Comparison of ENCODE assay signal across 7 cellular contexts in the genomic region with DNA sequence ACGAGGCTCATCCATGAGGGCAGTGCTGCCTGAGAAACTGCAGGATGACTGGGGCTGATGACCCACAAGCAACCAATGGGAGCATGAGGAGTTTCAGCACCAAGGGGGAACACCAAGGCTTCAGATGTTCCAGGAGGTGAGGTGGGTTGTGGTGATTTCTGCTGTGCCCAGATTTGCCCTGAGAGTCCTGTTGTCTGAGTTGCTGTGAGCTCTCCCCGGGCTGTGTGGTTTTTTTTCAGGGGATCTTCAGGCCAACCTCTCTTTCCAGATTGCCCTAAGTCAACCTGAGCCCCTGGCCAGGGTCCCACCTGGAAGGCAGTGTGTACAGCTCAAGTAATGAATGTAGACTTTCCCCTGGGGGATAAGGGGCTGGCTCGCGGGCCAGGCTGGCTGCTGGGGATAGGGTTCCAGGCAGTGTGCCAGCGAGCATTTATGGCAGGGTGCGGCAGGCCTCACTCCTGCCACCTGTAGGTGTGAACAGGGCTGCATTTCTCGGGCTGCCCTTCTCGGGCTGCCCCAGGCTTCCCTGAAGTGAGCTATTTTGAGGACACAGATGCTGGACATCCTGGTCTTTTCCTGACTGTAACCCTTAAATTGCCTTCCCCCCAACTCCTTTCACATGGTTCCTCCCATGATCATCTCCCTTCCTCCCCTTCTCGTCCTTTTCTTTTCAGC. TPM values are rescaled to one million over a fixed set of nuclear protein-coding genes. Genes with fewer than 3 reads are reported as not detected.
DNase-seq lines count a peak whose midpoint lies in the region; ATAC-seq and TF ChIP-seq lines count a peak whose summit lies in the region.

No MANE protein-coding gene starts in this region.

- ATAC-seq in SK-N-SH treated with all-trans-retinoic acid at 6 μM for 48 hours: peak; percentile 82
- ATAC-seq in stimulated activated naive CD8-positive, alpha-beta T cell treated with anti-CD3 and anti-CD28 coated beads, Interleukin-15, Interleukin-2, amounts not matched to agents 100 U/mL and 50 U/mL, for 24 hours: no peak
- ATAC-seq in GM21717 (IDR thresholded peaks at IDR 0.05; ENCODE audit: unreplicated experiment): no peak

- in situ Hi-C loops in G401 (cut with HindIII; ENCODE audit: low sequenced_read_pairs): no loop called here

- DNase-seq in G401 (ENCODE audit: low spot score) (peak; percentile 11), Kasumi-1 (lab: John Stamatoyannopoulos, UW) (peak; percentile 9 to 20), cardiac septum (ENCODE audit: low spot score) (peak; percentile 78), GM19238 (ENCODE audit: insufficient read length, low spot score) (no peak)
- DNase-seq in stimulated activated naive CD8-positive, alpha-beta T cell treated with anti-CD3 and anti-CD28 coated beads, Interleukin-15, Interleukin-2, amounts not matched to agents 100 U/mL and 50 U/mL, for 24 hours: peak; percentile 20

- intact Hi-C loops in cardiac septum (cut with DNase I): loop anchor here (5.0 kb wide), 1 partner anchor 68 kb away; no protein-coding TSS in a partner anchor

TF ChIP-seq in SK-N-SH treated with all-trans-retinoic acid at 6 μM for 48 hours, 23 proteins besides CTCF, POLR2A, EP300 and RAD21:
- TF ChIP-seq RARB (CRISPR knock-in tag; IDR thresholded peaks at IDR 0.05) (no peak), GLIS3 (CRISPR knock-in tag; IDR thresholded peaks at IDR 0.05) (no peak), ESRRG (CRISPR knock-in tag; IDR thresholded peaks at IDR 0.05) (no peak), SNAI2 (CRISPR knock-in tag; IDR thresholded peaks at IDR 0.05) (no peak), ZNF8 (CRISPR knock-in tag; IDR thresholded peaks at IDR 0.05) (no peak), ZC3H10 (CRISPR knock-in tag; IDR thresholded peaks at IDR 0.05) (no peak)
- TF ChIP-seq, protein P1, sequence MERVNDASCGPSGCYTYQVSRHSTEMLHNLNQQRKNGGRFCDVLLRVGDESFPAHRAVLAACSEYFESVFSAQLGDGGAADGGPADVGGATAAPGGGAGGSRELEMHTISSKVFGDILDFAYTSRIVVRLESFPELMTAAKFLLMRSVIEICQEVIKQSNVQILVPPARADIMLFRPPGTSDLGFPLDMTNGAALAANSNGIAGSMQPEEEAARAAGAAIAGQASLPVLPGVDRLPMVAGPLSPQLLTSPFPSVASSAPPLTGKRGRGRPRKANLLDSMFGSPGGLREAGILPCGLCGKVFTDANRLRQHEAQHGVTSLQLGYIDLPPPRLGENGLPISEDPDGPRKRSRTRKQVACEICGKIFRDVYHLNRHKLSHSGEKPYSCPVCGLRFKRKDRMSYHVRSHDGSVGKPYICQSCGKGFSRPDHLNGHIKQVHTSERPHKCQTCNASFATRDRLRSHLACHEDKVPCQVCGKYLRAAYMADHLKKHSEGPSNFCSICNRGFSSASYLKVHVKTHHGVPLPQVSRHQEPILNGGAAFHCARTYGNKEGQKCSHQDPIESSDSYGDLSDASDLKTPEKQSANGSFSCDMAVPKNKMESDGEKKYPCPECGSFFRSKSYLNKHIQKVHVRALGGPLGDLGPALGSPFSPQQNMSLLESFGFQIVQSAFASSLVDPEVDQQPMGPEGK (CRISPR knock-in tag; IDR thresholded peaks at IDR 0.05; ENCODE audit: borderline replicate concordance): no peak

RNA-seq across cellular contexts. Expression of a gene that starts 9.8 kb away (rescaled TPM):
- total RNA-seq in G401 (2014; rRNA removed; shearing (Covaris generic)): not detected in 2 replicates
- not detected for total RNA-seq in cardiac septum

RNA-seq across cellular contexts. Expression of a gene that starts 40.7 kb away (rescaled TPM):
- not detected in 2 replicates for total RNA-seq in G401 (2014; rRNA removed; shearing (Covaris generic))
- total RNA-seq in cardiac septum: not detected

RNA-seq across cellular contexts. Expression of a gene that starts 53.8 kb away (rescaled TPM):
- not detected in 2 replicates for total RNA-seq in G401 (2014; rRNA removed; shearing (Covaris generic))
- total RNA-seq in cardiac septum: not detected
